30 cellular contexts compared by ENCODE assay signal in the genomic region with DNA sequence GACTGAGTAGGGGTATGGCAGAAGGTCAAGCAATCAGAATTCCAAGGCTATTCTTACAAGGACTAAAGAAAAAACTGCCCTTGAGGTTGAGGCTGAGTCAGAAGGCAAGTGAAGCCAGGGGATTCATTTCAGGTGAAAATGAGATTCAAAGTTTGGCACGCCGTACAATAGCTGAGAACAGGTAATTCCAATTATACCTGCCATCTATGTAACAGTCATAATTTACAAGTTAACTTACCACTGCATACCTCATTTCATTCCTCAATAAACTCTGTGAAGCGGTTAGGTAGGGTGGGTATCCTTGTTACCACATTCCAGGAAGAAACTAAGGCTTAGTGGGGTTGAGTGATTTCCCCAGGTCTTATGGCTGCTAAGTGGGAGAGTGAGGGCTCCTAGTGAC.
"Had no signal": no experiment of that assay in that cellular context is flagged by ENCODE, and none has a peak within 500 bp of the region (broad histone marks: within the 10 kb centered on the region; RNA-seq: fewer than 3 reads in every experiment).

No MANE protein-coding gene starts in this region.

- H3K36me3 Mint-ChIP-seq: mesothelial cell of epicardium; naive B cell; natural killer cell; stimulated activated memory B cell treated with anti-CD40 and anti-IgM and Interleukin-4, amounts not matched to agents 10 μg/mL and 1 μg/mL and 100 μg/mL, for 72 hours had no signal

- H3K9me3 Mint-ChIP-seq: naive B cell; natural killer cell; nephron progenitor cell; neural progenitor cell; stimulated activated memory B cell treated with anti-CD40 and anti-IgM and Interleukin-4, amounts not matched to agents 10 μg/mL and 1 μg/mL and 100 μg/mL, for 72 hours had no signal

- H3K9me3 ChIP-seq: heart right ventricle, left ventricle myocardium inferior, neutrophil, psoas muscle, right atrium auricular region, right lobe of liver, suprapubic skin, tibial nerve, uterus had no signal

- H3K4me1 Mint-ChIP-seq: naive B cell; natural killer cell; stimulated activated memory B cell treated with anti-CD40 and anti-IgM and Interleukin-4, amounts not matched to agents 10 μg/mL and 1 μg/mL and 100 μg/mL, for 72 hours had no signal

- H3K4me3 ChIP-seq: heart right ventricle, hepatocyte, left ventricle myocardium inferior, lung, neural progenitor cell, psoas muscle, right atrium auricular region, right lobe of liver, smooth muscle cell, suprapubic skin, tibial nerve, uterus had no signal

- DNase-seq: heart right ventricle; islet precursor cell; kidney glomerular epithelial cell; left colon; left ventricle myocardium inferior; mesendoderm; naive B cell; natural killer cell; nephron progenitor cell; occipital lobe; psoas muscle; right lobe of liver; stimulated activated CD4-positive, alpha-beta T cell treated with anti-CD3 and anti-CD28 coated beads, Interleukin-1b, Interleukin-23, amount 100 ng/mL, for 48 hours; stimulated activated CD4-positive, alpha-beta T cell treated with anti-CD3 and anti-CD28 coated beads, Interleukin-2, amount 100 ng/mL, for 48 hours; stimulated activated CD4-positive, alpha-beta T cell treated with anti-CD3 and anti-CD28 coated beads, Interleukin-4, amount 100 ng/mL, for 4 hours; stimulated activated CD8-positive, alpha-beta memory T cell treated with anti-CD3 and anti-CD28 coated beads, Interleukin-4, amount 100 ng/mL, for 48 hours; stimulated activated naive CD4-positive, alpha-beta T cell treated with Interleukin-2 at 50 U/mL for 16 hours; uterus had no signal

- H3K4me3 Mint-ChIP-seq: mesothelial cell of epicardium; naive B cell; natural killer cell; nephron progenitor cell; neural progenitor cell; stimulated activated memory B cell treated with anti-CD40 and anti-IgM and Interleukin-4, amounts not matched to agents 10 μg/mL and 1 μg/mL and 100 μg/mL, for 72 hours; type B pancreatic cell had no signal

- H3K27me3 Mint-ChIP-seq: type B pancreatic cell had no signal

- H3K4me1 ChIP-seq: left ventricle myocardium inferior, parathyroid adenoma, psoas muscle, right atrium auricular region, right lobe of liver, uterus had no signal

- H3K27ac Mint-ChIP-seq: mesothelial cell of epicardium; naive B cell; natural killer cell; neural progenitor cell; stimulated activated memory B cell treated with anti-CD40 and anti-IgM and Interleukin-4, amounts not matched to agents 10 μg/mL and 1 μg/mL and 100 μg/mL, for 72 hours; type B pancreatic cell had no signal

- H3K27me3 ChIP-seq: heart right ventricle, hepatocyte, neural progenitor cell, neutrophil, right atrium auricular region, right lobe of liver, suprapubic skin, tibial nerve, uterus had no signal

- H3K9ac ChIP-seq: neural progenitor cell, parathyroid adenoma had no signal

- H3K27ac ChIP-seq: heart right ventricle, hepatocyte, left ventricle myocardium inferior, neural progenitor cell, neutrophil, parathyroid adenoma, psoas muscle, right atrium auricular region, right lobe of liver, suprapubic skin, tibial nerve, uterus had no signal

- ATAC-seq: heart right ventricle; left colon; natural killer cell; psoas muscle; right lobe of liver; stimulated activated memory B cell treated with anti-CD40 and anti-IgM and Interleukin-4, amounts not matched to agents 10 μg/mL and 1 μg/mL and 100 μg/mL, for 72 hours had no signal

- H3K4me2 ChIP-seq: hepatocyte, neural progenitor cell, smooth muscle cell had no signal

- H3K79me2 ChIP-seq: hepatocyte, parathyroid adenoma had no signal

- H2AFZ ChIP-seq: hepatocyte, neural progenitor cell, parathyroid adenoma had no signal

- H3K36me3 ChIP-seq: heart right ventricle, left ventricle myocardium inferior, neural progenitor cell, neutrophil, right atrium auricular region, right lobe of liver, suprapubic skin, tibial nerve, uterus had no signal
